ENCODE assay signal across 8 cellular contexts in genomic region chr19:1591421-1592022, GRCh38. TPM values are rescaled to one million over a fixed set of nuclear protein-coding genes. Genes with fewer than 3 reads are reported as not detected.
DNase-seq lines count a peak whose midpoint lies in the region; ATAC-seq and TF ChIP-seq lines count a peak whose summit lies in the region.

No MANE protein-coding gene starts in this region.

- peaks cover 7% of the 10 kb centered on the region for H3K36me3 ChIP-seq in HAP-1 (replicated peaks)
- H3K36me3 ChIP-seq in esophagus (ENCODE audit: control insufficient read depth in 2 of 2, insufficient read depth in 2 of 2, low read length in 1 of 2), result peaks cover 0 to 5% of the 10 kb centered on the region in 2 donors

- H3K4me3 ChIP-seq in HAP-1 (peak overlapping the region; percentile 100), esophagus (ENCODE audit: low read depth in 1 of 2, low read length in 2 of 2) (peak overlapping the region; percentile 71 to 92)

- no peaks in the 10 kb centered on the region for H3K9me3 Mint-ChIP-seq in osteocyte (ENCODE audit: unreplicated experiment)

- in situ Hi-C loops in ACHN (cut with HindIII; ENCODE audit: low pct_ligation_motif_present, low pct_unique_long_range_greater_than_20kb, low sequenced_read_pairs) (no loop called here), HAP-1 (cut with MboI; ENCODE audit: low sequenced_read_pairs) (no loop called here)

- H3K27me3 Mint-ChIP-seq in osteocyte (ENCODE audit: unreplicated experiment), result no peaks in the 10 kb centered on the region

- peak overlapping the region; percentile 99 to 100 for H3K27ac ChIP-seq in esophagus (ENCODE audit: low read depth in 2 of 2, low read length in 1 of 2)

- peaks cover 2% of the 10 kb centered on the region for H3K36me3 Mint-ChIP-seq in osteocyte (ENCODE audit: unreplicated experiment)

- peak; percentile 6 for DNase-seq in ACHN
- DNase-seq in HAP-1 (ENCODE audit: low spot score in 2 of 2), result no peak
- DNase-seq in osteocyte (ENCODE audit: extremely low spot score, unreplicated experiment), result no peak
- DNase-seq in mesenteric fat pad (ENCODE audit: low spot score), result no peak
- DNase-seq in GM20000 (ENCODE audit: low spot score), result no peak

- no peaks in the 10 kb centered on the region for H3K9me3 ChIP-seq in HAP-1
- no peaks in the 10 kb centered on the region for H3K9me3 ChIP-seq in esophagus (ENCODE audit: control insufficient read depth in 2 of 2, insufficient read depth in 1 of 2, low read depth in 1 of 2, low read length in 1 of 2)

- WGBS in esophagus, 2 donors, result 2% methylated on average over 31 of the region's 31 CpGs

- ATAC-seq in SK-N-SH treated with all-trans-retinoic acid at 6 μM for 48 hours (no peak; the same call in 2 of the 3 replicates), HG02938 (IDR thresholded peaks at IDR 0.05; ENCODE audit: unreplicated experiment) (no peak)

- H3K27me3 ChIP-seq in HAP-1 (ENCODE audit: low read depth), result no peaks in the 10 kb centered on the region
- H3K27me3 ChIP-seq in esophagus (ENCODE audit: control insufficient read depth in 1 of 2, insufficient read depth in 2 of 2, low read length in 2 of 2), result no peaks in the 10 kb centered on the region

- H3K27ac Mint-ChIP-seq in osteocyte (ENCODE audit: unreplicated experiment), result peak overlapping the region; percentile 83

- H3K4me1 ChIP-seq in HAP-1 (peaks cover 7% of the 10 kb centered on the region; the same call in 1 of the 2 replicates), esophagus (ENCODE audit: control insufficient read depth in 2 of 2, insufficient read depth in 2 of 2, low read length in 1 of 2) (peaks cover 7 to 9% of the 10 kb centered on the region in 2 donors)

- H3K4me3 Mint-ChIP-seq in osteocyte (ENCODE audit: unreplicated experiment), result peak overlapping the region; percentile 87

- peaks cover 29% of the 10 kb centered on the region for H3K4me1 Mint-ChIP-seq in osteocyte (ENCODE audit: unreplicated experiment)

- TF ChIP-seq CTCF in osteocyte (IDR thresholded peaks at IDR 0.05) (no peak), GM20000 (IDR thresholded peaks at IDR 0.05; ENCODE audit: extremely low read depth, missing control alignments) (no peak)

TF ChIP-seq in SK-N-SH treated with all-trans-retinoic acid at 6 μM for 48 hours, 23 proteins besides CTCF, POLR2A, EP300 and RAD21:
- TF ChIP-seq RARB (CRISPR knock-in tag; IDR thresholded peaks at IDR 0.05) (no peak), CREB5 (CRISPR knock-in tag; IDR thresholded peaks at IDR 0.05; ENCODE audit: low read depth) (0 out of 2 replicates have a peak, but pooled peaks have one; percentile 17)

RNA-seq across cellular contexts. Expression of gene MBD3, which starts 1.1 kb away (rescaled TPM):
- polyA plus RNA-seq in esophagus, result 10 to 100 TPM; 50.0 to 72.8 TPM
- 96.3 and 101 TPM in 2 replicates for total RNA-seq in osteocyte
- total RNA-seq in mesenteric fat pad, result 65.0 TPM

RNA-seq across cellular contexts. Expression of gene UQCR11, which starts 13.7 kb away (rescaled TPM):
- polyA plus RNA-seq in esophagus, result 100 to 1,000 TPM in 1 of 2 donors, 10 to 100 TPM in 1; 70.5 to 105 TPM
- total RNA-seq in osteocyte (203 and 206 TPM in 2 replicates), mesenteric fat pad (239 TPM)

RNA-seq across cellular contexts. Expression of gene MEX3D, which starts 23.4 kb away (rescaled TPM):
- 1 to 10 TPM; 2.8 to 8.4 TPM for polyA plus RNA-seq in esophagus
- total RNA-seq in osteocyte, result 65.5 and 67.5 TPM in 2 replicates
- 20.5 TPM for total RNA-seq in mesenteric fat pad
